11 cellular contexts compared by ENCODE assay signal in genomic region chr22:19525116-19525660, GRCh38. TPM values are rescaled to one million over a fixed set of nuclear protein-coding genes. Genes with fewer than 3 reads are reported as not detected.
DNase-seq lines count a peak whose midpoint lies in the region; ATAC-seq and TF ChIP-seq lines count a peak whose summit lies in the region.
"Had no signal": no experiment of that assay in that cellular context is flagged by ENCODE, and none has a peak within 500 bp of the region (broad histone marks: within the 10 kb centered on the region; RNA-seq: fewer than 3 reads in every experiment).

No MANE protein-coding gene starts in this region.

- H3K36me3 Mint-ChIP-seq in central memory CD8-positive, alpha-beta T cell (ENCODE audit: insufficient read depth), result no peaks in the 10 kb centered on the region

- no peak for DNase-seq in central memory CD8-positive, alpha-beta T cell (ENCODE audit: low spot score in 2 of 2)
- no peak for DNase-seq in left lung
- DNase-seq in stimulated activated naive CD8-positive, alpha-beta T cell treated with anti-CD3 and anti-CD28 coated beads, Interleukin-15, amount 100 ng/mL, for 72 hours, result no peak
- DNase-seq in COR-L47 (lab: John Stamatoyannopoulos, UW), result no peak
- DNase-seq in KBM-7, result no peak
- DNase-seq: activated B cell treated with CpG ODN at 0.5 μM for 24 hours, NCI-H2029 had no signal

- H3K36me3 ChIP-seq in HUES64 (ENCODE audit: insufficient read depth, low read length), result peaks cover 2% of the 10 kb centered on the region; the same call in 1 of the 2 replicates
- H3K36me3 ChIP-seq in left lung, result no peaks in the 10 kb centered on the region

- H3K27ac ChIP-seq in HUES64 (ENCODE audit: low read depth, low read length) (no peak overlapping the region), left lung (peak overlapping the region; percentile 71 to 83)

- TF ChIP-seq CTCF in left lung (IDR thresholded peaks at IDR 0.05), result no peak

- peak overlapping the region; percentile 33; the same call in 1 of the 2 replicates for H3K9ac ChIP-seq in HUES64 (ENCODE audit: low read depth, low read length)

- peak overlapping the region; percentile 23 for H3K4me3 Mint-ChIP-seq in central memory CD8-positive, alpha-beta T cell
- peak overlapping the region; percentile 61 to 79 for H3K4me3 Mint-ChIP-seq in stimulated activated naive CD8-positive, alpha-beta T cell treated with anti-CD3 and anti-CD28 coated beads, Interleukin-15, amount 100 ng/mL, for 72 hours
- H3K4me3 Mint-ChIP-seq: activated B cell treated with CpG ODN at 0.5 μM for 24 hours had no signal

- H3K27me3 Mint-ChIP-seq in central memory CD8-positive, alpha-beta T cell, result peaks cover 40% of the 10 kb centered on the region
- H3K27me3 Mint-ChIP-seq in stimulated activated naive CD8-positive, alpha-beta T cell treated with anti-CD3 and anti-CD28 coated beads, Interleukin-15, amount 100 ng/mL, for 72 hours, result peaks cover 51% of the 10 kb centered on the region

- H3K27me3 ChIP-seq in HUES64 (ENCODE audit: insufficient read depth, low read length) (peaks cover 57% of the 10 kb centered on the region), left lung (peaks cover 31 to 44% of the 10 kb centered on the region in 2 donors)

- H3K9me3 ChIP-seq in HUES64 (ENCODE audit: insufficient read depth, low read depth, low read length), result no peaks in the 10 kb centered on the region
- H3K9me3 ChIP-seq in left lung, result no peaks in the 10 kb centered on the region
- H3K9me3 ChIP-seq: Caco-2 had no signal

- peaks cover 6% of the 10 kb centered on the region for H3K4me1 Mint-ChIP-seq in central memory CD8-positive, alpha-beta T cell
- H3K4me1 Mint-ChIP-seq in stimulated activated naive CD8-positive, alpha-beta T cell treated with anti-CD3 and anti-CD28 coated beads, Interleukin-15, amount 100 ng/mL, for 72 hours, result peaks cover 26% of the 10 kb centered on the region

- H3K27ac Mint-ChIP-seq in central memory CD8-positive, alpha-beta T cell (ENCODE audit: low read depth), result no peak overlapping the region
- peak overlapping the region in 1 of 2 donors; percentile 30 for H3K27ac Mint-ChIP-seq in stimulated activated naive CD8-positive, alpha-beta T cell treated with anti-CD3 and anti-CD28 coated beads, Interleukin-15, amount 100 ng/mL, for 72 hours
- H3K27ac Mint-ChIP-seq: activated B cell treated with CpG ODN at 0.5 μM for 24 hours had no signal

- in situ Hi-C loops in KBM-7 (cut with MboI; ENCODE audit: low pct_unique_long_range_greater_than_20kb, low sequenced_read_pairs), result no loop called here

- H3K4me3 ChIP-seq in HUES64 (ENCODE audit: low read length) (peak overlapping the region; percentile 58; the same call in 1 of the 2 replicates), left lung (peak overlapping the region; percentile 25 to 48)

- ATAC-seq in central memory CD8-positive, alpha-beta T cell (replicated peaks; ENCODE audit: extremely low read depth, poor library complexity, severe bottlenecking), result no peak
- no peak for ATAC-seq in left lung
- ATAC-seq in stimulated activated naive CD8-positive, alpha-beta T cell treated with anti-CD3 and anti-CD28 coated beads, Interleukin-15, amount 100 ng/mL, for 72 hours, result no peak
- ATAC-seq in GM18873 (IDR thresholded peaks at IDR 0.05; ENCODE audit: low FRiP score, unreplicated experiment), result no peak

- no peaks in the 10 kb centered on the region for H3K9me3 Mint-ChIP-seq in central memory CD8-positive, alpha-beta T cell
- no peaks in the 10 kb centered on the region for H3K9me3 Mint-ChIP-seq in stimulated activated naive CD8-positive, alpha-beta T cell treated with anti-CD3 and anti-CD28 coated beads, Interleukin-15, amount 100 ng/mL, for 72 hours
- H3K9me3 Mint-ChIP-seq: activated B cell treated with CpG ODN at 0.5 μM for 24 hours had no signal

- 0 out of 2 replicates have a peak, but pooled peaks cover 4% of the 10 kb centered on the region for H3K4me1 ChIP-seq in HUES64 (ENCODE audit: insufficient read depth, low read length)
- peaks cover 5 to 35% of the 10 kb centered on the region in 2 donors for H3K4me1 ChIP-seq in left lung
- H3K4me1 ChIP-seq: Caco-2 had no signal

- intact Hi-C loops in left lung (cut with DNase I), result no loop called here

- 88% methylated on average over 15 of the region's 15 CpGs for WGBS in HUES64

RNA-seq across cellular contexts. Expression of gene CLDN5, which starts 1.0 kb away (rescaled TPM):
- 1.1 TPM for polyA plus RNA-seq in HUES64 (2013, experiment 1 of 2)
- 1.3 TPM for polyA plus RNA-seq in HUES64 (2013, experiment 2 of 2)
- 10 to 100 TPM; 86.9 to 89.7 TPM for total RNA-seq in left lung
- total RNA-seq: activated B cell treated with CpG ODN at 0.5 μM for 24 hours, Caco-2 had no signal
- polyA plus RNA-seq: keratinocyte had no signal

RNA-seq across cellular contexts. Expression of gene CDC45, which starts 45.5 kb away (rescaled TPM):
- 30.0 TPM for polyA plus RNA-seq in HUES64 (2013, experiment 1 of 2)
- polyA plus RNA-seq in HUES64 (2013, experiment 2 of 2), result 28.1 TPM
- 10 to 100 TPM in 1 of 2 donors, 1 to 10 TPM in 1; 6.5 to 11.8 TPM for total RNA-seq in left lung

RNA-seq across cellular contexts. Expression of gene UFD1, which starts 46.2 kb away (rescaled TPM):
- 75.8 TPM for polyA plus RNA-seq in HUES64 (2013, experiment 1 of 2)
- 60.2 TPM for polyA plus RNA-seq in HUES64 (2013, experiment 2 of 2)
- 10 to 100 TPM; 41.7 to 72.9 TPM for total RNA-seq in left lung
